ENCODE assay signal across 9 cellular contexts in the genomic region with DNA sequence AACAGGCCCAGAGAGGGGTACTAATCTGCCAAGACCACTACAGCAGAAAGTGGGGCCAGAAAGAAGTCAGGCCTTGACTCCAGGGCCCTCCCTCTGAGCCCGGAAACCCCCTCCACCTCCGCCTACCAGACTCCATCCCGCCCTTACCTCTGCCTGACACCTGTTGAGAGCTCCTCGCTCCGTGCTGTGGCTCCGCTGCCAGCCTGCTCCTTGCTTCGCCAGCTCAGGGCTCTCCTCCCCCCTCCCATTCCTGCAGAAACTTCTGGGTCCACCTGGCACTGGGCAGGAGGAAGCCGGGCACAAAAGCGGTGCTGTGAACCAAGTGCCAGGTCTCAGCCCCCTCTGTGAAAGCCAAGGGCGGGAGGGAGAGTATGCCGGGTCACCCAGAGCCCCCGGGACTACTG. TPM values are rescaled to one million over a fixed set of nuclear protein-coding genes. Genes with fewer than 3 reads are reported as not detected.
DNase-seq lines count a peak whose midpoint lies in the region; ATAC-seq and TF ChIP-seq lines count a peak whose summit lies in the region.
"Had no signal": no experiment of that assay in that cellular context is flagged by ENCODE, and none has a peak within 500 bp of the region (broad histone marks: within the 10 kb centered on the region; RNA-seq: fewer than 3 reads in every experiment).

No MANE protein-coding gene starts in this region.

- H3K9me3 ChIP-seq in Panc1 (ENCODE audit: control insufficient read depth, insufficient read depth, low read depth, low read length) (no peaks in the 10 kb centered on the region), thyroid gland (no peaks in the 10 kb centered on the region)

- H3K27me3 Mint-ChIP-seq in progenitor cell of endocrine pancreas: no peaks in the 10 kb centered on the region

- H3K4me1 ChIP-seq in Panc1 (ENCODE audit: control insufficient read depth, insufficient read depth, low read length) (peaks cover 35% of the 10 kb centered on the region), thyroid gland (peaks cover 41 to 52% of the 10 kb centered on the region in 2 donors)

- WGBS in thyroid gland, 2 donors: 25 to 40% methylated on average over 12 of the region's 12 CpGs

- peaks cover 7% of the 10 kb centered on the region for H3K4me1 Mint-ChIP-seq in progenitor cell of endocrine pancreas (ENCODE audit: low read depth)

- no peaks in the 10 kb centered on the region for H3K9me3 Mint-ChIP-seq in progenitor cell of endocrine pancreas (ENCODE audit: low read depth)

- H3K4me3 ChIP-seq in Panc1 (ENCODE audit: low read depth in 2 of 2, low read length in 2 of 2): no peak overlapping the region
- H3K4me3 ChIP-seq in thyroid gland (replicated peaks in 1 of 3): no peak overlapping the region

- in situ Hi-C loops in Panc1 (cut with HindIII; ENCODE audit: low pct_unique_long_range_greater_than_20kb, low sequenced_read_pairs): no loop called here

- CTCF ChIA-PET in Panc1 (lab: Charles Lee): no interaction called here

- POLR2A ChIA-PET in Panc1 (lab: Charles Lee): interaction anchor here (0.6 kb wide), 1 partner anchor 9 kb away, joined by 3 read pairs; no protein-coding TSS in a partner anchor

- peak in 1 of 2 donors; percentile 23 for TF ChIP-seq POLR2A in thyroid gland (IDR thresholded peaks at IDR 0.05)

- H3K36me3 Mint-ChIP-seq in progenitor cell of endocrine pancreas (ENCODE audit: insufficient read depth): no peaks in the 10 kb centered on the region

- no peak overlapping the region for H3K27ac Mint-ChIP-seq in progenitor cell of endocrine pancreas

- no TSS peak for BruUV-seq in Panc1 (replicated peaks; lab: Mats Ljungman, UMichigan)

- ATAC-seq in Panc1: no peak

- H3K27me3 ChIP-seq in Panc1 (ENCODE audit: control insufficient read depth, insufficient read depth, low read length): no peaks in the 10 kb centered on the region
- H3K27me3 ChIP-seq in thyroid gland: no peaks in the 10 kb centered on the region

- H3K27ac ChIP-seq in Panc1 (ENCODE audit: low read length) (peak overlapping the region; percentile 77; the same call in 1 of the 2 replicates), thyroid gland (peak overlapping the region; percentile 70 to 83 (median 80))

- DNase-seq in Panc1 (ENCODE audit: low read depth, low spot score) (no peak), activated gamma-delta T cell treated with Interleukin-2 at 50 U/mL for 16 hours (peak; percentile 76), medulla oblongata (ENCODE audit: extremely low spot score) (peak; percentile 72), thyroid gland (peak; percentile 89 to 90), NCI-H1694 treated with DMSO at 0.1 percent for 48 hours (lab: John Stamatoyannopoulos, UW) (no peak), NCI-H1417 (lab: John Stamatoyannopoulos, UW) (no peak), progenitor cell of endocrine pancreas (ENCODE audit: low spot score, unreplicated experiment) (no peak), CD1c-positive myeloid dendritic cell (ENCODE audit: extremely low spot score) (no peak)
- DNase-seq: NCI-H526 had no signal

- intact Hi-C loops in Panc1 (cut with micrococcal nuclease; ENCODE audit: unreplicated experiment) (no loop called here), thyroid gland (cut with DNase I) (no loop called here)

- H3K36me3 ChIP-seq in Panc1 (ENCODE audit: control insufficient read depth, insufficient read depth, low read length) (no peaks in the 10 kb centered on the region), thyroid gland (peaks cover 0 to 3% of the 10 kb centered on the region in 2 donors)

- no peak overlapping the region for H3K4me3 Mint-ChIP-seq in progenitor cell of endocrine pancreas (ENCODE audit: low read depth)

- TF ChIP-seq CTCF in Panc1 (IDR thresholded peaks at IDR 0.05) (no peak), thyroid gland (IDR thresholded peaks at IDR 0.05) (no peak), progenitor cell of endocrine pancreas (IDR thresholded peaks at IDR 0.05; ENCODE audit: unreplicated experiment) (no peak)

RNA-seq across cellular contexts. Expression of a gene that starts 6.4 kb away (rescaled TPM):
- total RNA-seq in Panc1 (2021; ENCODE audit: unreplicated experiment) (50.2 TPM), thyroid gland (100 to 1,000 TPM in 1 of 4 donors, 10 to 100 TPM in 3; 39.2 to 124 (median 50.8) TPM), progenitor cell of endocrine pancreas (31.1 and 36.7 TPM in 2 replicates)
- polyA plus RNA-seq in Panc1 (2012; ENCODE audit: insufficient read length): 98.1 TPM

RNA-seq across cellular contexts. Expression of a gene that starts 11.1 kb away (rescaled TPM):
- total RNA-seq in Panc1 (2021; ENCODE audit: unreplicated experiment) (38.0 TPM), thyroid gland (10 to 100 TPM in 3 of 4 donors, 1 to 10 TPM in 1; 8.9 to 27.4 (median 19.1) TPM), progenitor cell of endocrine pancreas (7.0 and 7.7 TPM in 2 replicates)
- polyA plus RNA-seq in Panc1 (2012; ENCODE audit: insufficient read length): 69.5 TPM

RNA-seq across cellular contexts. Expression of a gene that starts 24.8 kb away (rescaled TPM):
- total RNA-seq in Panc1 (2021; ENCODE audit: unreplicated experiment) (7.8 TPM), thyroid gland (1 to 10 TPM in 3 of 4 donors, not detected in 1; 1.0 to 5.2 (median 1.6) TPM), progenitor cell of endocrine pancreas (3.4 and 3.6 TPM in 2 replicates)
- polyA plus RNA-seq in Panc1 (2012; ENCODE audit: insufficient read length): 10.9 TPM

RNA-seq across cellular contexts. Expression of a gene that starts 28.3 kb away (rescaled TPM):
- total RNA-seq in Panc1 (2021; ENCODE audit: unreplicated experiment) (62.1 TPM), thyroid gland (10 to 100 TPM; 56.3 to 98.9 (median 86.3) TPM), progenitor cell of endocrine pancreas (46.2 and 46.5 TPM in 2 replicates)
- polyA plus RNA-seq in Panc1 (2012; ENCODE audit: insufficient read length): 89.8 TPM

RNA-seq across cellular contexts. Expression of a gene that starts 31.9 kb away (rescaled TPM):
- total RNA-seq in Panc1 (2021; ENCODE audit: unreplicated experiment): 58.7 TPM
- polyA plus RNA-seq in Panc1 (2012; ENCODE audit: insufficient read length): 51.1 TPM
- total RNA-seq in thyroid gland: 10 to 100 TPM; 17.3 to 43.3 (median 35.5) TPM
- total RNA-seq in progenitor cell of endocrine pancreas: 34.0 and 37.7 TPM in 2 replicates

Comparison
In these comparisons a context has a peak if more than half of its experiments do, and no peak if none do; other contexts are left out.
1. DNase-seq: peak in activated gamma-delta T cell treated with Interleukin-2 at 50 U/mL for 16 hours (single experiment), medulla oblongata (single experiment) and thyroid gland (2 of 2); none in Panc1 (single experiment), NCI-H1694 treated with DMSO at 0.1 percent for 48 hours (single experiment), NCI-H1417 (0 of 3), progenitor cell of endocrine pancreas (single experiment) and CD1c-positive myeloid dendritic cell (single experiment).